Comparison of ENCODE assay signal across 19 cellular contexts in genomic region chr2:43144265-43144664, GRCh38.
DNase-seq lines count a peak whose midpoint lies in the region; ATAC-seq and TF ChIP-seq lines count a peak whose summit lies in the region.
"Had no signal": no experiment of that assay in that cellular context is flagged by ENCODE, and none has a peak within 500 bp of the region (broad histone marks: within the 10 kb centered on the region; RNA-seq: fewer than 3 reads in every experiment).

No MANE protein-coding gene starts in this region.

- H3K4me1 ChIP-seq in IMR-90 (ENCODE audit: control insufficient read depth, insufficient read depth, low read length): peaks cover 2% of the 10 kb centered on the region; the same call in 1 of the 2 replicates
- peaks cover 25 to 56% of the 10 kb centered on the region in 2 donors for H3K4me1 ChIP-seq in naive thymus-derived CD4-positive, alpha-beta T cell (ENCODE audit: control insufficient read depth in 2 of 2, insufficient read depth in 2 of 2, low read length in 2 of 2)
- H3K4me1 ChIP-seq: tibial artery had no signal

- H2AK5ac ChIP-seq in IMR-90 (ENCODE audit: low read depth, low read length): no peak overlapping the region

- no peak for TF ChIP-seq POLR2A in IMR-90 (IDR thresholded peaks at IDR 0.05; ENCODE audit: low read depth, low read length)

- H4K20me1 ChIP-seq in IMR-90 (ENCODE audit: insufficient read depth, low read length): no peaks in the 10 kb centered on the region

- H3K4me1 Mint-ChIP-seq in activated naive CD8-positive, alpha-beta T cell treated with anti-CD3 and anti-CD28 coated beads, Interleukin-2, amount 50 U/mL, for 24 hours: peaks cover 61% of the 10 kb centered on the region
- peaks cover 45 to 92% (median 65%) of the 10 kb centered on the region in 7 donors for H3K4me1 Mint-ChIP-seq in naive thymus-derived CD4-positive, alpha-beta T cell

- no peak overlapping the region for H3K23ac ChIP-seq in IMR-90 (ENCODE audit: low read depth, low read length)

- WGBS in IMR-90 (ENCODE audit: extremely low coverage in 2 of 2, insufficient read length in 1 of 2), 2 experiments: no CpG with 5 or more reads among the region's 2 CpGs

- no peak overlapping the region for H2AFZ ChIP-seq in IMR-90 (replicated peaks; ENCODE audit: low read length, poor library complexity)
- H2AFZ ChIP-seq: GM23338 had no signal

- H2BK5ac ChIP-seq in IMR-90 (ENCODE audit: low read depth, low read length, poor library complexity, severe bottlenecking): no peak overlapping the region

- H2BK15ac ChIP-seq in IMR-90 (ENCODE audit: low read depth, low read length): no peak overlapping the region

- no peak for TF ChIP-seq RAD21 in IMR-90 (IDR thresholded peaks at IDR 0.05; ENCODE audit: low read length)

- intact Hi-C loops in IMR-90 (cut with micrococcal nuclease): no loop called here
- intact Hi-C loops in naive thymus-derived CD4-positive, alpha-beta T cell (cut with micrococcal nuclease): no loop called here

- no peaks in the 10 kb centered on the region for H3K27me3 ChIP-seq in IMR-90 (ENCODE audit: control insufficient read depth, insufficient read depth, low read length)
- no peaks in the 10 kb centered on the region for H3K27me3 ChIP-seq in naive thymus-derived CD4-positive, alpha-beta T cell (ENCODE audit: control insufficient read depth in 2 of 2, insufficient read depth in 2 of 2, low read length in 2 of 2)
- H3K27me3 ChIP-seq: tibial artery had no signal

- no peak overlapping the region for H3K4ac ChIP-seq in IMR-90 (ENCODE audit: low read depth, low read length)

- no peaks in the 10 kb centered on the region for H3K9me3 Mint-ChIP-seq in activated naive CD8-positive, alpha-beta T cell treated with anti-CD3 and anti-CD28 coated beads, Interleukin-2, amount 50 U/mL, for 24 hours
- H3K9me3 Mint-ChIP-seq in naive thymus-derived CD4-positive, alpha-beta T cell: peaks cover 0 to 5% (median 0%) of the 10 kb centered on the region in 11 donors
- H3K9me3 Mint-ChIP-seq: GM23338; neural crest cell; T-helper 2 cell treated with Interferon-gamma antibody and Interleukin-4, amounts not matched to agents 5 μg/mL and 100 μg/mL, for 36 hours had no signal

- no peak overlapping the region for H3K18ac ChIP-seq in IMR-90 (ENCODE audit: low read depth, low read length)

- H4K8ac ChIP-seq in IMR-90 (ENCODE audit: low read depth in 2 of 2, low read length in 2 of 2): no peak overlapping the region

- no peak overlapping the region for H2BK20ac ChIP-seq in IMR-90 (ENCODE audit: low read depth, low read length)

- no peaks in the 10 kb centered on the region for H3K36me3 ChIP-seq in IMR-90 (ENCODE audit: control insufficient read depth, insufficient read depth, low read length)
- H3K36me3 ChIP-seq in naive thymus-derived CD4-positive, alpha-beta T cell (ENCODE audit: control insufficient read depth in 2 of 3, insufficient read depth in 3 of 3, low read length in 3 of 3): no peaks in the 10 kb centered on the region
- H3K36me3 ChIP-seq: tibial artery had no signal

- H3K27ac Mint-ChIP-seq in activated naive CD8-positive, alpha-beta T cell treated with anti-CD3 and anti-CD28 coated beads, Interleukin-2, amount 50 U/mL, for 24 hours: peak overlapping the region; percentile 22
- H3K27ac Mint-ChIP-seq in naive thymus-derived CD4-positive, alpha-beta T cell: peak overlapping the region; percentile 8 to 89 (median 76)
- H3K27ac Mint-ChIP-seq: GM23338; T-helper 2 cell treated with Interferon-gamma antibody and Interleukin-4, amounts not matched to agents 5 μg/mL and 100 μg/mL, for 36 hours had no signal

- POLR2A ChIA-PET in IMR-90 (lab: Charles Lee; ENCODE audit: unreplicated experiment): no interaction called here
- POLR2A ChIA-PET in naive thymus-derived CD4-positive, alpha-beta T cell (lab: Charles Lee): interaction anchor here (1.2 to 43.2 kb wide), 4 partner anchors 4 to 77 kb away, joined by 4 to 1771 read pairs (median 1274); partner anchors contain the start of gene ZFP36L2

- H3K9me1 ChIP-seq in IMR-90 (ENCODE audit: insufficient read depth, low read length): peaks cover 6% of the 10 kb centered on the region; the same call in 1 of the 2 replicates

- no TSS peak for BruUV-seq in IMR-90 (replicated peaks; lab: Mats Ljungman, UMichigan)

- no peaks in the 10 kb centered on the region for H3K36me3 Mint-ChIP-seq in activated naive CD8-positive, alpha-beta T cell treated with anti-CD3 and anti-CD28 coated beads, Interleukin-2, amount 50 U/mL, for 24 hours (ENCODE audit: low read depth)
- H3K36me3 Mint-ChIP-seq in naive thymus-derived CD4-positive, alpha-beta T cell: peaks cover 0 to 24% (median 0%) of the 10 kb centered on the region in 5 donors

- H3K27ac ChIP-seq in IMR-90 (ENCODE audit: insufficient read depth, low read length): no peak overlapping the region
- no peak overlapping the region for H3K27ac ChIP-seq in naive thymus-derived CD4-positive, alpha-beta T cell (ENCODE audit: low read depth, low read length)
- H3K27ac ChIP-seq: C4-2B, tibial artery had no signal

- no peaks in the 10 kb centered on the region for H3K27me3 Mint-ChIP-seq in activated naive CD8-positive, alpha-beta T cell treated with anti-CD3 and anti-CD28 coated beads, Interleukin-2, amount 50 U/mL, for 24 hours
- H3K27me3 Mint-ChIP-seq in naive thymus-derived CD4-positive, alpha-beta T cell: no peaks in the 10 kb centered on the region

- dilution Hi-C loops in IMR-90 (cut with HindIII; ENCODE audit: low sequenced_read_pairs, unreplicated experiment): no loop called here

- DNase-seq in SIG-M5 treated with dmso at 0.1 percent for 504 hours (lab: John Stamatoyannopoulos, UW; ENCODE audit: unreplicated experiment) (peak; percentile 83), SIG-M5 (lab: John Stamatoyannopoulos, UW) (no peak), IMR-90 (peak; percentile 38), foreskin melanocyte (no peak), G401 (ENCODE audit: low spot score) (no peak)
- no peak for DNase-seq in activated naive CD8-positive, alpha-beta T cell treated with anti-CD3 and anti-CD28 coated beads, Interleukin-2, amount 50 U/mL, for 24 hours
- DNase-seq in naive thymus-derived CD4-positive, alpha-beta T cell: no peak
- DNase-seq: 8988T; activated CD4-positive, CD25-positive, alpha-beta regulatory T cell; hypothalamus; kidney glomerular epithelial cell; NCI-H187; NK-92 treated with Interleukin-12 subunit alpha and Interleukin-12 subunit beta, amount 100 ng/mL, for 24 hours; tibial artery had no signal

- H4K91ac ChIP-seq in IMR-90 (ENCODE audit: insufficient read depth, low read depth, low read length): no peak overlapping the region

- peak; percentile 44 for ATAC-seq in IMR-90 (ENCODE audit: low read depth)
- no peak for ATAC-seq in activated naive CD8-positive, alpha-beta T cell treated with anti-CD3 and anti-CD28 coated beads, Interleukin-2, amount 50 U/mL, for 24 hours
- no peak for ATAC-seq in naive thymus-derived CD4-positive, alpha-beta T cell
- ATAC-seq in HG03342 (IDR thresholded peaks at IDR 0.05; ENCODE audit: unreplicated experiment): no peak
- ATAC-seq: GM23338 had no signal

- no peak for TF ChIP-seq CTCF in IMR-90 (conservative IDR thresholded peaks at IDR 0.05; ENCODE audit: low read depth, low read length)

- H3K4me3 Mint-ChIP-seq in activated naive CD8-positive, alpha-beta T cell treated with anti-CD3 and anti-CD28 coated beads, Interleukin-2, amount 50 U/mL, for 24 hours: no peak overlapping the region
- peak overlapping the region in 6 of 10 donors; percentile 8 to 55 (median 46) for H3K4me3 Mint-ChIP-seq in naive thymus-derived CD4-positive, alpha-beta T cell
- H3K4me3 Mint-ChIP-seq: GM23338; neural crest cell; T-helper 2 cell treated with Interferon-gamma antibody and Interleukin-4, amounts not matched to agents 5 μg/mL and 100 μg/mL, for 36 hours had no signal

- no peak overlapping the region for H3K14ac ChIP-seq in IMR-90 (replicated peaks; ENCODE audit: low read depth, low read length)

- no peak overlapping the region for H3K56ac ChIP-seq in IMR-90 (ENCODE audit: extremely low read depth, insufficient read depth, low read length)

- H2BK120ac ChIP-seq in IMR-90 (ENCODE audit: low read depth, low read length): no peak overlapping the region

- H3K4me3 ChIP-seq in IMR-90 (ENCODE audit: insufficient read depth, low read depth, low read length): no peak overlapping the region
- no peak overlapping the region for H3K4me3 ChIP-seq in naive thymus-derived CD4-positive, alpha-beta T cell (ENCODE audit: low read length)
- H3K4me3 ChIP-seq: GM23338, tibial artery had no signal

- no peaks in the 10 kb centered on the region for H3K9me3 ChIP-seq in IMR-90 (ENCODE audit: control insufficient read depth, insufficient read depth, low read length)
- no peaks in the 10 kb centered on the region for H3K9me3 ChIP-seq in naive thymus-derived CD4-positive, alpha-beta T cell (ENCODE audit: control insufficient read depth in 2 of 3, low read length in 3 of 3)
- H3K9me3 ChIP-seq: tibial artery had no signal

- H2AK9ac ChIP-seq in IMR-90 (replicated peaks; ENCODE audit: low read depth, low read length, poor library complexity): no peak overlapping the region

- H3K79me1 ChIP-seq in IMR-90 (ENCODE audit: low read depth in 1 of 2, low read length in 2 of 2): no peaks in the 10 kb centered on the region

- CTCF ChIA-PET in IMR-90 (lab: Yijun Ruan, JAX): no interaction called here
- CTCF ChIA-PET in naive thymus-derived CD4-positive, alpha-beta T cell (lab: Charles Lee): interaction anchor here (0.8 to 1.6 kb wide), 2 partner anchors 10 to 11 kb away, joined by 3 read pairs; no protein-coding TSS in a partner anchor

- no peak overlapping the region; the same call in 1 of the 2 replicates for H4K5ac ChIP-seq in IMR-90 (ENCODE audit: low read depth, low read length)

- no peak overlapping the region for H3K4me2 ChIP-seq in IMR-90 (ENCODE audit: low read depth, low read length)
- H3K4me2 ChIP-seq: GM23338 had no signal

- no peak overlapping the region for H3K9ac ChIP-seq in IMR-90 (ENCODE audit: low read depth, low read length)

- in situ Hi-C loops in IMR-90 (cut with MboI; ENCODE audit: low sequenced_read_pairs): no loop called here
- in situ Hi-C loops in G401 (cut with HindIII; ENCODE audit: low sequenced_read_pairs): no loop called here

TF ChIP-seq in IMR-90, 13 proteins besides CTCF, POLR2A, EP300 and RAD21:
- peak; percentile 67 for TF ChIP-seq CEBPB (IDR thresholded peaks at IDR 0.05; ENCODE audit: low read depth, low read length)
- no peak for TF ChIP-seq MXI1 (IDR thresholded peaks at IDR 0.05; ENCODE audit: borderline replicate concordance, low read depth, low read length)

Comparison
In these comparisons a context has a peak if more than half of its experiments do, and no peak if none do; other contexts are left out.
1. DNase-seq: peak in SIG-M5 treated with dmso at 0.1 percent for 504 hours (single experiment) and IMR-90 (single experiment); none in SIG-M5 (single experiment), activated naive CD8-positive, alpha-beta T cell treated with anti-CD3 and anti-CD28 coated beads, Interleukin-2, amount 50 U/mL, for 24 hours (single experiment), naive thymus-derived CD4-positive, alpha-beta T cell (0 of 9), foreskin melanocyte (single experiment) and G401 (single experiment).